27 cellular contexts compared by ENCODE assay signal in the genomic region with DNA sequence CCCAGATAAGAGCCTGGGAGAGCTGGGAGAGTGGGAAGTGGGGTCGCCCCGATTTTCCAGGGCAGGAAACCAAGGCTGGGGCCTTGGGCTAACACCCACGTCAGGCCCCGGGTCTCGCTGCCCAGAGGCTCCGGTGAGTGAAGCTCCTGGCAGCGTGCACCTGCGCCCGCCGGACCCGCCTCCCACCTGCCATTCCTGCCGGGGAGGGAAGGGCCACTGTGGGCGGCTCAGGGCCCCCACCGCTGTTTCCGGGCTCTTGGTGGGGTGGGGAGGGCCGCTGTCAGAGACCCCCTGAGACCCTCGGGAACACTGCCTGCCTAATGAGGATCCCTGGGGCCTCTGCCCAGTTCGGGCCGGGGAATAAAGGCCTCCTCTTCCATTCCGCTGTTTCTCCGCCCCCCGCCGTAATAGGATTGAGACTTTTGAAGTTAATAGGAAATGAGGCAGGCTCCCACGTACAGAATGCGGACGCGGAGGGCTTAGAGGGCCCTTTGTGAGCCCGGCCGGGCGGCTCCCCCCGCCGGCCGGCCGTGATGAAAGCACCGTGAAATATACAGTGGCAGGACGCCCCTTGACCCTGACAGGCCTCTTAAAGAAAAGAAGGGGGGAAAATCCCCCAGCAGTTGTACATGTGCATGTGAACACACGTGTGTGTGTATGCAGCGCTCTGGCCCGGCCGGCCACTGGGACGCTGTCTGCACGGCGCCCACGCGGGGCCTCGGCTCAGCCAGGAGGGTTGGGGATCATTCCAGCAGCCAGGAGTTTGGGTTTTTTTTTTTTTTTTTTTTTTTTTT. TPM values are rescaled to one million over a fixed set of nuclear protein-coding genes. Genes with fewer than 3 reads are reported as not detected.
DNase-seq lines count a peak whose midpoint lies in the region; ATAC-seq and TF ChIP-seq lines count a peak whose summit lies in the region.
"Had no signal": no experiment of that assay in that cellular context is flagged by ENCODE, and none has a peak within 500 bp of the region (broad histone marks: within the 10 kb centered on the region; RNA-seq: fewer than 3 reads in every experiment).

No MANE protein-coding gene starts in this region.

- H3K4me2 ChIP-seq in BLaER1 (peak overlapping the region; percentile 65), neuronal stem cell (ENCODE audit: insufficient read depth, low read length, poor library complexity, severe bottlenecking) (peak overlapping the region; percentile 39)
- H3K4me2 ChIP-seq: KMS-11, PC-9 had no signal

- no peak overlapping the region for H2BK15ac ChIP-seq in neuronal stem cell (ENCODE audit: low read length)

- H3K27ac ChIP-seq in BLaER1 = no peak overlapping the region
- H3K27ac ChIP-seq in WERI-Rb-1 = peak overlapping the region; percentile 11; the same call in 1 of the 2 replicates
- H3K27ac ChIP-seq in neuronal stem cell (replicated peaks; ENCODE audit: low read length) = peak overlapping the region; percentile 13
- H3K27ac ChIP-seq: adrenal gland, HL-60, KMS-11, parathyroid adenoma, PC-9, tibial nerve had no signal

- H3K23ac ChIP-seq in neuronal stem cell (ENCODE audit: low read depth, low read length, poor library complexity) = no peak overlapping the region

- no peak overlapping the region for H2BK5ac ChIP-seq in neuronal stem cell (ENCODE audit: low read length)

- H2AK5ac ChIP-seq in neuronal stem cell (ENCODE audit: low read depth, low read length) = no peak overlapping the region

- H3K79me1 ChIP-seq in neuronal stem cell (ENCODE audit: low read depth, low read length) = no peaks in the 10 kb centered on the region

- H3K4me1 ChIP-seq in BLaER1 (peaks cover 66% of the 10 kb centered on the region), neuronal stem cell (ENCODE audit: control insufficient read depth in 2 of 2, insufficient read depth in 1 of 2, low read depth in 1 of 2, low read length in 2 of 2) (peaks cover 10 to 11% of the 10 kb centered on the region in 2 donors)
- H3K4me1 ChIP-seq: parathyroid adenoma had no signal

- H2AFZ ChIP-seq in neuronal stem cell (ENCODE audit: low read length) = peak overlapping the region; percentile 89
- H2AFZ ChIP-seq: parathyroid adenoma, PC-9 had no signal

- H3K9me3 ChIP-seq in BLaER1 (no peaks in the 10 kb centered on the region), WERI-Rb-1 (ENCODE audit: severe bottlenecking) (no peaks in the 10 kb centered on the region), neuronal stem cell (replicated peaks in 1 of 2; ENCODE audit: control insufficient read depth in 2 of 2, insufficient read depth in 1 of 2, low read depth in 1 of 2, low read length in 2 of 2) (no peaks in the 10 kb centered on the region)
- H3K9me3 ChIP-seq: adrenal gland, MG63, tibial nerve had no signal

- H2BK120ac ChIP-seq in neuronal stem cell (ENCODE audit: low read depth, low read length) = no peak overlapping the region

- no CpG with 5 or more reads among the region's 46 CpGs for WGBS in neuronal stem cell (ENCODE audit: extremely low coverage in 2 of 2, insufficient read length in 2 of 2, insufficient replicate concordance in 1 of 2), 2 donors

- H3K4me3 ChIP-seq in BLaER1 (no peak overlapping the region), WERI-Rb-1 (ENCODE audit: low read depth, low read length) (peak overlapping the region; percentile 40), neuronal stem cell (ENCODE audit: low read length in 2 of 2) (no peak overlapping the region)
- H3K4me3 ChIP-seq: adrenal gland, MG63, PC-9, tibial nerve had no signal

- no peak overlapping the region for H2BK12ac ChIP-seq in neuronal stem cell (ENCODE audit: low read length)

- H3K18ac ChIP-seq in neuronal stem cell (ENCODE audit: low read length) = peak overlapping the region; percentile 87

- ATAC-seq in HG02884 (IDR thresholded peaks at IDR 0.05; ENCODE audit: unreplicated experiment) = no peak
- ATAC-seq: activated CD8-positive, alpha-beta T cell treated with anti-CD3 and anti-CD28 coated beads, Interleukin-2, amount 10 ng/mL, durations not matched to agents 7 days and 5 days; activated T-helper 17 cell treated with anti-CD3 and anti-CD28 coated beads, Interleukin-2, amount 50 U/mL, for 72 hours; left cardiac atrium; right cardiac atrium; Right ventricle myocardium inferior had no signal

- H4K91ac ChIP-seq in neuronal stem cell (ENCODE audit: low read depth, low read length, poor library complexity) = no peak overlapping the region

- H3K36me3 ChIP-seq in BLaER1 (no peaks in the 10 kb centered on the region), WERI-Rb-1 (no peaks in the 10 kb centered on the region), neuronal stem cell (replicated peaks in 1 of 2; ENCODE audit: control insufficient read depth in 2 of 2, insufficient read depth in 2 of 2, low read length in 2 of 2) (no peaks in the 10 kb centered on the region)
- H3K36me3 ChIP-seq: adrenal gland, MG63, tibial nerve had no signal

- no peak for TF ChIP-seq CTCF in WERI-Rb-1 (IDR thresholded peaks at IDR 0.05; ENCODE audit: low read depth, low read length)

- no peaks in the 10 kb centered on the region; the same call in 1 of the 2 replicates for H4K20me1 ChIP-seq in BLaER1

- no peak overlapping the region for H3K14ac ChIP-seq in neuronal stem cell (ENCODE audit: low read length)

- DNase-seq in COLO668 (lab: John Stamatoyannopoulos, UW; ENCODE audit: unreplicated experiment) (peak; percentile 36), WERI-Rb-1 (peak; percentile 64), neuronal stem cell (ENCODE audit: low spot score) (no peak), SHP77 treated with DMSO at 0.1 percent for 48 hours (lab: John Stamatoyannopoulos, UW) (no peak)
- DNase-seq in stimulated activated CD4-positive, alpha-beta T cell treated with anti-CD3 and anti-CD28 coated beads, Interleukin-4, amount 100 ng/mL, for 4 hours = no peak
- DNase-seq: activated CD8-positive, alpha-beta T cell treated with anti-CD3 and anti-CD28 coated beads, Interleukin-2, amount 10 ng/mL, durations not matched to agents 7 days and 5 days; activated naive CD4-positive, alpha-beta T cell treated with anti-CD3 and anti-CD28 coated beads, Interleukin-2, amount 10 ng/mL, durations not matched to agents 7 days and 5 days; adrenal gland; central memory CD4-positive, alpha-beta T cell; cortex of kidney; immature natural killer cell; left cardiac atrium; MG63; NCI-H1694; NCI-H2171 treated with DMSO at 0.1 percent for 48 hours; NCI-H510A; NK-92 treated with Interleukin-12 subunit alpha and Interleukin-12 subunit beta, amount 100 ng/mL, for 24 hours; PC-9 had no signal

- H4K8ac ChIP-seq in neuronal stem cell (ENCODE audit: low read depth, low read length) = no peak overlapping the region

- no peak overlapping the region for H3K9ac ChIP-seq in BLaER1
- H3K9ac ChIP-seq in neuronal stem cell (ENCODE audit: low read depth, low read length, poor library complexity) = no peak overlapping the region
- H3K9ac ChIP-seq: KMS-11, parathyroid adenoma had no signal

- H3K4ac ChIP-seq in neuronal stem cell (ENCODE audit: low read length) = no peak overlapping the region

- peaks cover 69% of the 10 kb centered on the region for H3K27me3 ChIP-seq in BLaER1
- no peaks in the 10 kb centered on the region for H3K27me3 ChIP-seq in WERI-Rb-1 (ENCODE audit: insufficient read depth, low read depth, severe bottlenecking)
- H3K27me3 ChIP-seq in neuronal stem cell (ENCODE audit: control insufficient read depth in 3 of 3, insufficient read depth in 3 of 3, low read depth in 1 of 3, low read length in 3 of 3) = peaks cover 0 to 57% (median 9%) of the 10 kb centered on the region in 3 experiments
- H3K27me3 ChIP-seq: MG63 had no signal

RNA-seq across cellular contexts. Expression of gene EFNA2, which starts 33.2 kb away (rescaled TPM):
- 41.4 TPM for polyA plus RNA-seq in neuronal stem cell (2013, experiment 1 of 2)
- polyA plus RNA-seq in neuronal stem cell (2013, experiment 2 of 2) = 40.6 TPM
- polyA plus RNA-seq: adrenal gland, immature natural killer cell, right cardiac atrium had no signal

RNA-seq across cellular contexts. Expression of gene FAM174C, which starts 43.5 kb away (rescaled TPM):
- 23.8 TPM for polyA plus RNA-seq in neuronal stem cell (2013, experiment 1 of 2)
- polyA plus RNA-seq in neuronal stem cell (2013, experiment 2 of 2) = 24.1 TPM

RNA-seq across cellular contexts. Expression of gene CIRBP, which starts 49.7 kb away (rescaled TPM):
- polyA plus RNA-seq in neuronal stem cell (2013, experiment 1 of 2) = 218 TPM
- polyA plus RNA-seq in neuronal stem cell (2013, experiment 2 of 2) = 217 TPM

Comparison
In these comparisons a context has a peak if more than half of its experiments do, and no peak if none do; other contexts are left out.
1. DNase-seq: peak in COLO668 (single experiment) and WERI-Rb-1 (single experiment); none in neuronal stem cell (single experiment), stimulated activated CD4-positive, alpha-beta T cell treated with anti-CD3 and anti-CD28 coated beads, Interleukin-4, amount 100 ng/mL, for 4 hours (0 of 2) and SHP77 treated with DMSO at 0.1 percent for 48 hours (single experiment).